In the genomic region with DNA sequence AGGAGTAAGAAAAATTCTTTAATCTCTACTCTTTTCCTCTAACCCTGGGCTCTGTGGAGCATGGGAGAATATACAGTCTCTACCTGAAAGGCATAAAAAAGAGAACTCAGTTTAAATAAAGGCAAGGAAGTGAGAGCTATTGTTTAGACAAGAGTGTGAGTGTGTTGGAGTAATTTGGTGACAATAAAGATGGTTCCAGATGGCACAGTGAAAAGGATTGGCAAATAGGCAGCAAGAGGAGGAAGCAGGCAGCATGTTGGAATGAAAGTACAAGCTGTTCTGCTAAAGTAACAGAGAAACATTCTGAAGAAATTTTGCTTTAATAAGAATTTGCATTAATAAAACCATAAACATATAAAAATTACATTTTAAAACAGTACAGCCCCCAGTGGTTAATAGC, we compare ENCODE assay signal across 16 cellular contexts.
"Had no signal": no experiment of that assay in that cellular context is flagged by ENCODE, and none has a peak within 500 bp of the region (broad histone marks: within the 10 kb centered on the region; RNA-seq: fewer than 3 reads in every experiment).

No MANE protein-coding gene starts in this region.

- H3K9me3 Mint-ChIP-seq: central memory CD8-positive, alpha-beta T cell; memory B cell had no signal

- ATAC-seq: heart left ventricle, left lobe of liver had no signal

- H3K27ac ChIP-seq: esophagus muscularis mucosa, heart left ventricle, sigmoid colon, upper lobe of left lung had no signal

- H3K27me3 Mint-ChIP-seq: brain; central memory CD8-positive, alpha-beta T cell; memory B cell had no signal

- H3K36me3 ChIP-seq: esophagus muscularis mucosa, heart left ventricle, sigmoid colon, upper lobe of left lung had no signal

- H3K4me3 Mint-ChIP-seq: brain; central memory CD8-positive, alpha-beta T cell; memory B cell had no signal

- H3K9me3 ChIP-seq: esophagus muscularis mucosa, sigmoid colon, upper lobe of left lung had no signal

- H3K4me1 ChIP-seq: heart left ventricle, sigmoid colon had no signal

- H3K4me3 ChIP-seq: esophagus muscularis mucosa, heart left ventricle, sigmoid colon, upper lobe of left lung had no signal

- H3K27ac Mint-ChIP-seq: brain, memory B cell had no signal

- H3K27me3 ChIP-seq: esophagus muscularis mucosa, heart left ventricle, sigmoid colon, upper lobe of left lung had no signal

- FAIRE-seq: islet of Langerhans had no signal

- DNase-seq: activated naive CD4-positive, alpha-beta T cell treated with anti-CD3 and anti-CD28 coated beads, Interleukin-2, amount 50 U/mL, for 16 hours; activated T-cell treated with anti-CD3 and anti-CD28 coated beads, Interleukin-2, amount 50 U/mL, for 1 hour; amniotic stem cell; dermis blood vessel endothelial cell; foreskin melanocyte; heart left ventricle; sigmoid colon; stimulated activated naive CD4-positive, alpha-beta T cell treated with Interleukin-2 at 50 U/mL for 16 hours; T-helper 2 cell; upper lobe of left lung had no signal

- H3K36me3 Mint-ChIP-seq: memory B cell had no signal
